ENCODE assay signal across 8 cellular contexts in the genomic region with DNA sequence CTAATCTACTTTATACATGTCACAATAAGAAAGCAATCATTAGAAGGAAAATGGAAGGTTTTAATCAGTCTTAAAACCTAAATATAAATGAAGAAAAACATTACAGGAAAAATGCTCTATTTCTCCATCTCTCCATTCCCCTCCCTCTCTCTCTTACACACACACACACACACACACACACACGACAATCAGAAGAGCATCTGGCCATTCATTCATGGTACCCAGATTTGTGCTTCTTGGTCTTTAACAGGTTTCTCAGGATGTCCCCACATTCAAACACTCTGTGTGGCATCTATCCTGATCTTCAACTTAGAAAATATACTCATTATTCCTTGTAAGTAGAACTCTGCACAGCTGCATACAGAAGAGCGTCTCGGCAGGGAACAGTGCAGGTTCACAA. TPM values are rescaled to one million over a fixed set of nuclear protein-coding genes. Genes with fewer than 3 reads are reported as not detected.
A peak's percentile ranks its signal among the peaks of the same experiment; 100 is the strongest.
DNase-seq lines count a peak whose midpoint lies in the region; ATAC-seq, FAIRE-seq and TF ChIP-seq lines count a peak whose summit lies in the region.

No MANE protein-coding gene starts in this region.

- no peaks in the 10 kb centered on the region for H3K9me3 ChIP-seq in BLaER1 treated with 17β-estradiol and CSF1 and Interleukin-3, amounts not matched to agents 10 nM and 100 nM (replicated peaks in 1 of 11)
- H3K9me3 ChIP-seq in KOPT-K1 (ENCODE audit: insufficient read depth, low read length, poor library complexity, severe bottlenecking): no peaks in the 10 kb centered on the region

- peak overlapping the region; percentile 79 to 92 (median 86) for H3K4me2 ChIP-seq in BLaER1 treated with 17β-estradiol and CSF1 and Interleukin-3, amounts not matched to agents 10 nM and 100 nM

- TF ChIP-seq CTCF in choroid plexus epithelial cell (conservative IDR thresholded peaks at IDR 0.05; ENCODE audit: low read depth, low read length): no peak

- peak overlapping the region; percentile 97 to 100 (median 99) for H3K27ac Mint-ChIP-seq in naive B cell

- peaks cover 10 to 63% (median 30%) of the 10 kb centered on the region in 11 experiments; a peak in 17 of 22 replicates for H4K20me1 ChIP-seq in BLaER1 treated with 17β-estradiol and CSF1 and Interleukin-3, amounts not matched to agents 10 nM and 100 nM

- no peaks in the 10 kb centered on the region for H3K36me3 Mint-ChIP-seq in naive B cell

- no peaks in the 10 kb centered on the region for H3K9me3 Mint-ChIP-seq in naive B cell

- H3K27me3 ChIP-seq in BLaER1 treated with 17β-estradiol and CSF1 and Interleukin-3, amounts not matched to agents 10 nM and 100 nM: no peaks in the 10 kb centered on the region

- DNase-seq in choroid plexus epithelial cell (ENCODE audit: low read depth) (peak; percentile 15), naive B cell (no peak), cerebellar cortex (ENCODE audit: low spot score) (no peak), H54 (ENCODE audit: insufficient read length, low spot score) (no peak)

- H3K36me3 ChIP-seq in BLaER1 treated with 17β-estradiol and CSF1 and Interleukin-3, amounts not matched to agents 10 nM and 100 nM: peaks cover 17 to 38% (median 23%) of the 10 kb centered on the region in 11 experiments; a peak in 21 of 22 replicates
- peaks cover 21% of the 10 kb centered on the region for H3K36me3 ChIP-seq in KOPT-K1 (ENCODE audit: insufficient read depth, low read length)

- peaks cover 40 to 72% (median 51%) of the 10 kb centered on the region in 3 donors for H3K4me1 Mint-ChIP-seq in naive B cell

- peak overlapping the region; percentile 74 to 97 (median 85) for H3K4me3 ChIP-seq in BLaER1 treated with 17β-estradiol and CSF1 and Interleukin-3, amounts not matched to agents 10 nM and 100 nM
- peak overlapping the region; percentile 93 for H3K4me3 ChIP-seq in choroid plexus epithelial cell (ENCODE audit: low read depth, low read length)

- H3K4me3 Mint-ChIP-seq in naive B cell: peak overlapping the region; percentile 92 to 98 (median 95)

- TF ChIP-seq POLR2A in H54 (IDR thresholded peaks at IDR 0.05; ENCODE audit: low read depth, low read length): no peak

- ATAC-seq in naive B cell (ENCODE audit: low read depth in 2 of 2): no peak
- ATAC-seq in GM21447 (IDR thresholded peaks at IDR 0.05; ENCODE audit: unreplicated experiment): no peak
- no peak for ATAC-seq in GM18870 (IDR thresholded peaks at IDR 0.05; ENCODE audit: unreplicated experiment)

- peak overlapping the region; percentile 89 to 95 (median 94); a peak in 21 of 22 replicates for H3K27ac ChIP-seq in BLaER1 treated with 17β-estradiol and CSF1 and Interleukin-3, amounts not matched to agents 10 nM and 100 nM
- H3K27ac ChIP-seq in KOPT-K1 (ENCODE audit: low read depth, low read length, poor library complexity, severe bottlenecking): peak overlapping the region; percentile 88

- no peaks in the 10 kb centered on the region for H3K27me3 Mint-ChIP-seq in naive B cell

- peak overlapping the region; percentile 91 to 97 (median 95) for H3K9ac ChIP-seq in BLaER1 treated with 17β-estradiol and CSF1 and Interleukin-3, amounts not matched to agents 10 nM and 100 nM

- FAIRE-seq in H54 (lab: Jason Lieb, UNC): no peak

- H3K4me1 ChIP-seq in BLaER1 treated with 17β-estradiol and CSF1 and Interleukin-3, amounts not matched to agents 10 nM and 100 nM: peaks cover 39 to 63% (median 46%) of the 10 kb centered on the region in 10 experiments

RNA-seq across cellular contexts. Expression of a gene that starts 0.8 kb away (rescaled TPM):
- polyA plus RNA-seq in naive B cell (ENCODE audit: low read depth in 6 of 6): 1 to 10 TPM; 4.4 to 9.0 (median 6.4) TPM

RNA-seq across cellular contexts. Expression of a gene that starts 16.6 kb away (rescaled TPM):
- polyA plus RNA-seq in naive B cell (ENCODE audit: low read depth in 6 of 6): 10 to 100 TPM; 56.2 to 95.3 (median 78.1) TPM
